Comparison of ENCODE assay signal across 8 cellular contexts in the genomic region with DNA sequence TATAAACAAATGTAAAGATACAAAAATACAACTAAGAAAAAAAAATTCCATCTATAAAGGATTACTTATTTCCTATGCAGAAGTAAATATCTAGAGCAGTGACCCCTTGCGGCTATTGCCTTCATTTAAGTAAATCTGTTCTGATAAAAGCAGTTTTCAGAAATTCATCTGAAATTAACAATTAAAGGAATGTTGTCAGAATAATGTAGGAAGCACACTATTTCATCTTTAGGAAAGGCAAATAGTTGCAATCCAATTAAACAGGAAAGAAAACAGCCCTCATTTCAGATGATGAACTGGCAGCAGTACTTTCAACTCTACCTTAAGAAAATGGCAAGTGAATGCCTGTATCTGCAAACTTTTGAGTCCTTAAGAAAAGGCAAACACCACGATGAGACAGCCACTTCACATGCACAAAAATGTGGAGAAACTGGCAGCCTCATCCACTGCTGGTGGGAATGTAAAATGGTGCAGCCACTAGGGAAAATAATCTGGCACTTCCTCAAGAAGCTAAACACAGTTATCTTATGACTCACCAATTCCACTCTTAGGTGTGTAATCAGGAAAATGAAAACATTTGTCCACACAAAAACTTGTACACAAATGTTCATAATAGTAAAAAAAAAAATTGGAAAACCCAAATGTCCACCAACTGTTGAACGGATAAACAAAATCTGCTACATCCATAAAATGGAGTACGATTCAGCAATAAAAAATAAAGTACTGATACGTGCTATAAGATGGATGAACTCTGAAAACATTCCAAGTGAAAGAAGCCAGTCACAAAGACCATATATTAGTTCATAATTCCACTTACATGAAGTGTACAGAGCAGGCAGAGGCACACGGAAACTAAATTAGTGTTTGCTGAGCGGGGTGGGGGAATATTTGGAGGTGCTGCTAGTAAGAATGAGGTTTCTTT. TPM values are rescaled to one million over a fixed set of nuclear protein-coding genes. Genes with fewer than 3 reads are reported as not detected.
DNase-seq lines count a peak whose midpoint lies in the region; ATAC-seq, FAIRE-seq and TF ChIP-seq lines count a peak whose summit lies in the region.

No MANE protein-coding gene starts in this region.

- no peaks in the 10 kb centered on the region for H3K9me3 ChIP-seq in Peyer's patch

- H3K36me3 ChIP-seq in GM06990 (ENCODE audit: control insufficient read depth, insufficient read depth, low read length) = no peaks in the 10 kb centered on the region; the same call in none of the 2 replicates
- peaks cover 0 to 27% (median 0%) of the 10 kb centered on the region in 3 donors for H3K36me3 ChIP-seq in Peyer's patch

- H3K27ac ChIP-seq in Peyer's patch = peak overlapping the region; percentile 90 to 100 (median 96)

- TF ChIP-seq CTCF in GM06990 (IDR thresholded peaks at IDR 0.05; ENCODE audit: insufficient read depth, low read length, poor library complexity, severe bottlenecking) (peak; percentile 56), Peyer's patch (IDR thresholded peaks at IDR 0.05) (peak in 4 of 6 experiments; percentile 43 to 55 (median 48))

- peak; percentile 94 for FAIRE-seq in A204.1 (lab: Jason Lieb, UNC)

- H3K4me1 ChIP-seq in Peyer's patch = peaks cover 0 to 8% (median 3%) of the 10 kb centered on the region in 4 donors

- H3K4me3 ChIP-seq in GM06990 (replicated peaks; ENCODE audit: low read depth, low read length) (peak overlapping the region; percentile 93), Peyer's patch (peak overlapping the region in 3 of 4 donors; percentile 54 to 73 (median 64))

- H3K27me3 ChIP-seq in GM06990 (replicated peaks; ENCODE audit: control insufficient read depth, insufficient read depth, low read length) (no peaks in the 10 kb centered on the region), Peyer's patch (no peaks in the 10 kb centered on the region)

- no peak for DNase-seq in GM06990 (ENCODE audit: extremely low read depth, insufficient read length)
- no peak for DNase-seq in Peyer's patch
- peak; percentile 88 for DNase-seq in fibroblast of gingiva (ENCODE audit: low read depth)
- peak; percentile 46 for DNase-seq in pons (ENCODE audit: low spot score)
- DNase-seq in NCI-H2081 (lab: John Stamatoyannopoulos, UW) = no peak

- ATAC-seq in HG02938 (IDR thresholded peaks at IDR 0.05; ENCODE audit: unreplicated experiment) = no peak
- ATAC-seq in esophagus mucosa = no peak

- TF ChIP-seq POLR2A in Peyer's patch (IDR thresholded peaks at IDR 0.05) = no peak

RNA-seq across cellular contexts. Expression of gene THAP9, which starts 2.0 kb away (rescaled TPM):
- total RNA-seq in Peyer's patch (1 to 10 TPM; 1.7 to 6.7 (median 2.9) TPM), esophagus mucosa (2.4 TPM)

RNA-seq across cellular contexts. Expression of gene SEC31A, which starts 7.6 kb away (rescaled TPM):
- total RNA-seq in Peyer's patch (100 to 1,000 TPM; 195 to 283 (median 268) TPM), esophagus mucosa (122 TPM)

Comparison
In these comparisons a context has a peak if more than half of its experiments do, and no peak if none do; other contexts are left out.
1. DNase-seq: peak in fibroblast of gingiva (single experiment) and pons (single experiment); none in GM06990 (single experiment), Peyer's patch (0 of 3) and NCI-H2081 (0 of 2).